Comparison of ENCODE assay signal across 9 cellular contexts in the genomic region with DNA sequence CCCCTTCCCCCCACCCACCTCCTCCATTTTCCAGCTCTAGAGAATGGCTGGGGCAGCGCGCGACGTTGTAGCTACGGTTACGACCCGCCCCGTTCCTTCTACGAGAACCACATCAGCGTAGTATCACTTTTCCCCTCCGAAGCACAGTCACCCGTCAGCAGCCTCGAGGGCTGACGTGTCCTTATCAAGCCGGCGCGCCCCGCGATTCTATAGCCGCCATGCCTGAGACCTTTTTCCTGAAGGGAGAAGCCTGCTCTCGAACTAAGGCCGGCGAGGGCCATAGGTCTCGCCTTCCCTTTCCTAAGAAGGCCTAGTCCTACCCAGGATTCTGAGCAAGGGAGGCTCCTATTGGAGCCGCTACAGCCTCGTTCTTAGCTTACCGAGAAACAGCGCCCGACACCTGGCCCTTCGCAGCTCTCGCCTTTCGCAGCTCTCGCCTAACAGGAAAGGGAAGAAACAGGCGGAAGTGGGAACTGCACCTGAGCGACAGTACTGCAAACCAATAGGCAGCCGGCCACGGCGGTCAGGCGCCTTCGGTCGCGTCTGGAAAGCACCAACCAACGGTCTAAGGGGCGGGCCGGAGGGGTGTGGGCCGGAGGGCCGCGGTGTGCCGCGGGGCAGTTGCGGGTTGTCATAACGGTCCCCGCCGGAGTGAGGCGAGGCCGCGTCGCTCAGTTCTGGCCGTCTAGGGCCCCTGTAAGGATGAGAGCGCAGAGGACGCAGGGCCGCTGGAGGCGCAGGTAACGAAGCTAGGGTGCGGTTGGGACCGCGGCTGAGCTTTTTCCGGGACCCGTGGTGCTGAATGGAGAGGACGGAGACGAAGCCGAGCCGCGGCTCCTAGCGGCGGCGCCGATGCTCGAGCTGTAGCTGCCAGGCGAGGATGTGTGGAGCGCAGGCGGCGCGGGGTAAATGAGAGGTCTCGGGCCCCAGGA. TPM values are rescaled to one million over a fixed set of nuclear protein-coding genes. Genes with fewer than 3 reads are reported as not detected.
DNase-seq lines count a peak whose midpoint lies in the region; ATAC-seq, FAIRE-seq and TF ChIP-seq lines count a peak whose summit lies in the region.
"Had no signal": no experiment of that assay in that cellular context is flagged by ENCODE, and none has a peak within 500 bp of the region (broad histone marks: within the 10 kb centered on the region; RNA-seq: fewer than 3 reads in every experiment).

Gene MGAT2 (plus strand): TSS at position 618 of the 932 bp plus-strand sequence. CDS start 470 bp downstream, outside the sequence.
Gene RPL36AL (minus strand): TSS at position 445 of the 932 bp plus-strand sequence. CDS start 1,522 bp downstream, outside the sequence.

- H3K9ac ChIP-seq in iPS-20b (ENCODE audit: low read depth, low read length) = peak within 1 kb of the TSS; percentile 97

- CTCF ChIA-PET in AG04450 (lab: Charles Lee) = interaction anchor here (0.8 to 2.6 kb wide), 4 partner anchors 14 to 159 kb away, joined by 3 to 17 read pairs (median 6); partner anchors contain the start of gene DNAAF2

- TF ChIP-seq POLR2A in breast epithelium (IDR thresholded peaks at IDR 0.05) = peak; percentile 92

- H3K9me3 ChIP-seq in AG04450 (ENCODE audit: control insufficient read depth, insufficient read depth, low read length) = no peaks in the 10 kb centered on the region; the same call in 1 of the 2 replicates
- no peaks in the 10 kb centered on the region for H3K9me3 ChIP-seq in breast epithelium
- no peaks in the 10 kb centered on the region for H3K9me3 ChIP-seq in iPS-20b (ENCODE audit: insufficient read depth, low read depth, low read length)
- H3K9me3 ChIP-seq in small intestine (ENCODE audit: control insufficient read depth, low read depth) = no peaks in the 10 kb centered on the region

- H3K36me3 ChIP-seq in breast epithelium = no peaks in the 10 kb centered on the region
- peaks cover 32% of the 10 kb centered on the region for H3K36me3 ChIP-seq in iPS-20b (ENCODE audit: insufficient read depth, low read depth, low read length)
- peaks cover 0 to 5% of the 10 kb centered on the region in 2 donors for H3K36me3 ChIP-seq in small intestine (ENCODE audit: control insufficient read depth in 2 of 2, insufficient read depth in 2 of 2, low read length in 2 of 2)

- peak within 1 kb of the TSS; percentile 93 for H3K4me3 ChIP-seq in AG04450 (ENCODE audit: low read depth, low read length)
- H3K4me3 ChIP-seq in breast epithelium = peak within 1 kb of the TSS; percentile 80 to 89 (median 80)
- H3K4me3 ChIP-seq in iPS-20b (ENCODE audit: low read length) = peak within 1 kb of the TSS; percentile 99
- H3K4me3 ChIP-seq in small intestine (ENCODE audit: low read depth in 1 of 2, low read length in 2 of 2) = peak within 1 kb of the TSS; percentile 77 to 87

- FAIRE-seq in small intestine (lab: Jason Lieb, UNC) = no peak
- FAIRE-seq: colon had no signal

- intact Hi-C loops in breast epithelium (cut with DNase I; ENCODE audit: low total_unique reads) = loop anchor here (5.0 to 10.0 kb wide), 2 partner anchors 147 to 214 kb away; partner anchors contain the start of gene KLHDC2

- 0% methylated on average over 74 to 85 of the region's 85 CpGs for WGBS in small intestine, 3 donors

- POLR2A ChIA-PET in AG04450 (lab: Yijun Ruan, JAX) = interaction anchor here (0.6 to 2.5 kb wide), 16 partner anchors 8 to 442 kb away, joined by 3 to 26 read pairs (median 6); partner anchors contain the start of genes DNAAF2, KLHDC2, LRR1 and NEMF

- DNase-seq in AG04450 (ENCODE audit: low read depth, low spot score) (peak; percentile 98), NCI-H2196 (lab: John Stamatoyannopoulos, UW; ENCODE audit: unreplicated experiment) (peak; percentile 96), breast epithelium (ENCODE audit: low spot score in 2 of 2) (peak; percentile 96 to 97), small intestine (peak; percentile 98)

- no peaks in the 10 kb centered on the region for H3K27me3 ChIP-seq in AG04450 (ENCODE audit: control insufficient read depth, insufficient read depth, low read length)
- H3K27me3 ChIP-seq in breast epithelium = no peaks in the 10 kb centered on the region
- no peaks in the 10 kb centered on the region for H3K27me3 ChIP-seq in iPS-20b (ENCODE audit: insufficient read depth, low read length)
- H3K27me3 ChIP-seq in small intestine (ENCODE audit: control insufficient read depth in 2 of 2, insufficient read depth in 2 of 2, low read length in 2 of 2) = no peaks in the 10 kb centered on the region

- H3K4me1 ChIP-seq in breast epithelium (peaks cover 4 to 6% of the 10 kb centered on the region in 2 donors), iPS-20b (ENCODE audit: insufficient read depth, low read length) (0 out of 2 replicates have a peak, but pooled peaks cover 4% of the 10 kb centered on the region), small intestine (ENCODE audit: control insufficient read depth in 2 of 2, insufficient read depth in 1 of 2, low read depth in 1 of 2, low read length in 1 of 2) (peaks cover 0 to 5% of the 10 kb centered on the region in 2 donors)

- ATAC-seq in GM18870 (IDR thresholded peaks at IDR 0.05; ENCODE audit: unreplicated experiment) (peak; percentile 88), HG03135 (IDR thresholded peaks at IDR 0.05; ENCODE audit: unreplicated experiment) (peak; percentile 93)

- TF ChIP-seq CTCF in AG04450 (IDR thresholded peaks at IDR 0.05; ENCODE audit: low read depth, low read length) = peak; percentile 53
- no peak; the same call in 1 of the 2 replicates for TF ChIP-seq CTCF in VCaP (conservative IDR thresholded peaks at IDR 0.05)
- peak; percentile 47 to 83 (median 74) for TF ChIP-seq CTCF in breast epithelium (IDR thresholded peaks at IDR 0.05)

- peak within 1 kb of the TSS; percentile 95 for H3K27ac ChIP-seq in AG04450 (ENCODE audit: low read depth, low read length)
- H3K27ac ChIP-seq in VCaP = peak within 1 kb of the TSS; percentile 94
- H3K27ac ChIP-seq in breast epithelium = peak within 1 kb of the TSS; percentile 91 to 92
- peak within 1 kb of the TSS; percentile 86 for H3K27ac ChIP-seq in iPS-20b (ENCODE audit: low read length)
- H3K27ac ChIP-seq in small intestine (ENCODE audit: low read depth in 1 of 2, low read length in 1 of 2) = peak within 1 kb of the TSS; percentile 98 to 99

RNA-seq across cellular contexts. Expression of gene MGAT2, which starts in this region (rescaled TPM):
- polyA plus RNA-seq in AG04450 (2011; rRNA removed) (47.5 and 54.7 TPM in 2 replicates), small intestine (10 to 100 TPM; 13.5 to 26.6 (median 25.3) TPM)
- 25.8 and 31.1 TPM in 2 replicates for polyA minus RNA-seq in AG04450 (2011; rRNA and poly(A)+ RNA removed)
- 10 to 100 TPM; 21.6 to 24.9 (median 22.1) TPM for total RNA-seq in breast epithelium

RNA-seq across cellular contexts. Expression of gene RPL36AL, which starts in this region (rescaled TPM):
- 272 and 295 TPM in 2 replicates for polyA plus RNA-seq in AG04450 (2011; rRNA removed)
- 68.1 and 81.9 TPM in 2 replicates for polyA minus RNA-seq in AG04450 (2011; rRNA and poly(A)+ RNA removed)
- total RNA-seq in breast epithelium = 100 to 1,000 TPM; 161 to 303 (median 269) TPM
- polyA plus RNA-seq in small intestine = 100 to 1,000 TPM; 525 to 910 (median 823) TPM

Comparison
In these comparisons a context has a peak if more than half of its experiments do, and no peak if none do; other contexts are left out.
1. Peak in every context shown above with its lines: DNase-seq, ATAC-seq, H3K4me3 ChIP-seq and H3K27ac ChIP-seq.